ENCODE assay signal across 24 cellular contexts in genomic region chr7:69624842-69625637, GRCh38.
"Had no signal": no experiment of that assay in that cellular context is flagged by ENCODE, and none has a peak within 500 bp of the region (broad histone marks: within the 10 kb centered on the region; RNA-seq: fewer than 3 reads in every experiment).

No MANE protein-coding gene starts in this region.

- H3K9me3 ChIP-seq: left ventricle myocardium inferior, pancreas, right lobe of liver, transverse colon, vagina had no signal

- H3K4me3 Mint-ChIP-seq: activated B cell treated with CpG ODN at 0.5 μM for 24 hours; activated CD8-positive, alpha-beta T cell treated with anti-CD3 and anti-CD28 coated beads, Interleukin-2, amount 10 ng/mL, durations not matched to agents 7 days and 5 days; activated naive CD4-positive, alpha-beta T cell treated with anti-CD3 and anti-CD28 coated beads for 36 hours; activated T-cell treated with anti-CD3 and anti-CD28 coated beads, Interleukin-2, amount 50 U/mL, for 24 hours; stimulated activated naive CD8-positive, alpha-beta T cell treated with anti-CD3 and anti-CD28 coated beads, Interleukin-15, Interleukin-2, amounts not matched to agents 100 ng/mL and 50 ng/mL, for 24 hours had no signal

- H3K27me3 Mint-ChIP-seq: activated B cell treated with CpG ODN at 0.5 μM for 24 hours, brain had no signal

- DNase-seq: activated B cell treated with CpG ODN at 0.5 μM for 24 hours; activated CD4-positive, alpha-beta T cell treated with anti-CD3 and anti-CD28 coated beads for 48 hours; activated CD8-positive, alpha-beta T cell treated with anti-CD3 and anti-CD28 coated beads, Interleukin-2, amount 10 ng/mL, durations not matched to agents 7 days and 5 days; activated naive CD4-positive, alpha-beta T cell treated with anti-CD3 and anti-CD28 coated beads for 36 hours; activated T-cell treated with anti-CD3 and anti-CD28 coated beads, Interleukin-2, amount 50 U/mL, for 24 hours; central memory CD4-positive, alpha-beta T cell; dorsolateral prefrontal cortex; foreskin keratinocyte; hypothalamus; kidney glomerular epithelial cell; left ventricle myocardium inferior; mammary epithelial cell; pancreas; right lobe of liver; small intestine; stimulated activated CD4-positive, alpha-beta T cell treated with anti-CD3 and anti-CD28 coated beads, Interleukin-15, amount 100 ng/mL, for 24 hours; stimulated activated CD4-positive, alpha-beta T cell treated with anti-CD3 and anti-CD28 coated beads, Interleukin-2, amount 100 ng/mL, for 48 hours; T-helper 2 cell; transverse colon had no signal

- H3K36me3 ChIP-seq: left ventricle myocardium inferior, pancreas, right lobe of liver, transverse colon, vagina had no signal

- H3K27ac Mint-ChIP-seq: activated B cell treated with CpG ODN at 0.5 μM for 24 hours; activated CD8-positive, alpha-beta T cell treated with anti-CD3 and anti-CD28 coated beads, Interleukin-2, amount 10 ng/mL, durations not matched to agents 7 days and 5 days; activated naive CD4-positive, alpha-beta T cell treated with anti-CD3 and anti-CD28 coated beads for 36 hours; activated T-cell treated with anti-CD3 and anti-CD28 coated beads, Interleukin-2, amount 50 U/mL, for 24 hours; activated T-helper 2 cell treated with anti-CD3 and anti-CD28 coated beads, Interferon-gamma antibody, Interleukin-2, Interleukin-4, amounts not matched to agents 10 μg/mL and 5 μg/mL and 100 μg/mL, durations not matched to agents 14 hours and 24 hours and 36 hours; stimulated activated naive CD8-positive, alpha-beta T cell treated with anti-CD3 and anti-CD28 coated beads, Interleukin-15, Interleukin-2, amounts not matched to agents 100 ng/mL and 50 ng/mL, for 24 hours had no signal

- H3K4me1 ChIP-seq: foreskin keratinocyte, pancreas, right lobe of liver had no signal

- H3K27ac ChIP-seq: dorsolateral prefrontal cortex, epithelial cell of prostate, foreskin keratinocyte, left ventricle myocardium inferior, pancreas, right lobe of liver, transverse colon, vagina had no signal

- H3K4me3 ChIP-seq: dorsolateral prefrontal cortex, left ventricle myocardium inferior, pancreas, right lobe of liver, transverse colon, vagina had no signal

- H3K36me3 Mint-ChIP-seq: brain had no signal

- H3K27me3 ChIP-seq: dorsolateral prefrontal cortex, foreskin keratinocyte, pancreas, right lobe of liver, transverse colon, vagina had no signal

- H3K9me3 Mint-ChIP-seq: activated B cell treated with CpG ODN at 0.5 μM for 24 hours; activated naive CD4-positive, alpha-beta T cell treated with anti-CD3 and anti-CD28 coated beads for 36 hours; activated T-cell treated with anti-CD3 and anti-CD28 coated beads, Interleukin-2, amount 50 U/mL, for 24 hours; activated T-helper 2 cell treated with anti-CD3 and anti-CD28 coated beads, Interferon-gamma antibody, Interleukin-2, Interleukin-4, amounts not matched to agents 10 μg/mL and 5 μg/mL and 100 μg/mL, durations not matched to agents 14 hours and 24 hours and 36 hours; brain; stimulated activated naive CD8-positive, alpha-beta T cell treated with anti-CD3 and anti-CD28 coated beads, Interleukin-15, Interleukin-2, amounts not matched to agents 100 ng/mL and 50 ng/mL, for 24 hours had no signal

- H3K4me1 Mint-ChIP-seq: activated B cell treated with CpG ODN at 0.5 μM for 24 hours had no signal
